In the genomic region with DNA sequence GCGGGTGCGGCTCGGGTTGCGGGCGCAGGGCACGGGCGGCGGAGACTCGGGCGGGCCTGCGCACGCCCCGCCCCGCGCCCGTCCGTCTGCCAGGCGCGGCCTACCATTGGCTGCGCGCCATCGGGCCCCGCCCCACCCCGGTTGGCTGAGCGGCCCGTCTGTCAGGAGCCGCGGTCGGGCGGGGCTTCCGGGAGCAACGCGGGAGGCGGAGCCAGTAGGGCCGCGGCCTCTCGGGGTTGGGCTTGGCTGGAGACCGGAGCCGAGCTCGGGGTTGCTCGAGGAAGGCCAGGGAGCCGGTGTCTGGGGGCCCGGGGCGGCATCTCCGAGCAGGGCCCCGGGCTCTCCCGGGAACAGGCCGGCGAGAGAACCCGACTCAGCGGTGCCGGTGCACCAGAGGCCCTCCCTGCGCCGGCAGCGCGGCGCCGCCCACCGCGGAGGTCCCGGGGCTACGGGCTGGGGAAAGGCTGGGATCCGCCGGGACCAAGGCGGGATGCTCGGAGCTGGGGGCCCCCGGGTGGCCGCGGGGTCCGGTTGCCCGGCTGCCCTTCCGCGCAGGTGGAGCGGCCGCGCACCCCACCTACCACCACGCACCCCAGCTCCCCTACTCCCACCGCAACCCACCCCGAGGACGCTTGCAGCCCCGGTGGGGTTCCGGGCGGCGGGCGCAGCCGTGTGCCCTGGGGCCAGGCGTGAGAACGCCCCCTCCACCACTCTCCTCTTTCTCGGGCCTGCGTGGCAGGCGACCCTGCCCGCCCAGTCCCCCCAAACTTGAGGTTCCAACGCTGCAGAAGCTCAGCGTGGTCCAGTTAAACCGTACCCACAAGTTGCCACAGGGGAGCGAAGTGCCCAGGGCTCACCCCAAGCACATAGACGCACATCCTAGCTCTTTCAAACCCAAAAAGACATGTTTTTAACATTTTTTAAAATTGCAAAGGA, we compare ENCODE assay signal across 8 cellular contexts. TPM values are rescaled to one million over a fixed set of nuclear protein-coding genes. Genes with fewer than 3 reads are reported as not detected.
DNase-seq lines count a peak whose midpoint lies in the region; ATAC-seq, FAIRE-seq and TF ChIP-seq lines count a peak whose summit lies in the region.

A gene (minus strand): TSS at position 58 of the 936 bp plus-strand sequence.

- peaks cover 26% of the 10 kb centered on the region for H3K4me1 ChIP-seq in astrocyte (ENCODE audit: insufficient read depth, low read length)

- peaks cover 3% of the 10 kb centered on the region for H3K36me3 ChIP-seq in astrocyte (ENCODE audit: insufficient read depth, low read length)

- H4K20me1 ChIP-seq in astrocyte (ENCODE audit: insufficient read depth, low read length), result peaks cover 34% of the 10 kb centered on the region

- peak within 1 kb of the TSS; percentile 90 for H3K4me3 Mint-ChIP-seq in astrocyte (ENCODE audit: unreplicated experiment)

- H2AFZ ChIP-seq in astrocyte (ENCODE audit: low read depth, low read length), result peak within 1 kb of the TSS; percentile 80

- H3K4me2 ChIP-seq in astrocyte (ENCODE audit: low read length), result peak within 1 kb of the TSS; percentile 95

- H3K27me3 Mint-ChIP-seq in astrocyte (ENCODE audit: low read depth, unreplicated experiment), result peaks cover 4% of the 10 kb centered on the region

- peak within 1 kb of the TSS; percentile 86 for H3K9ac ChIP-seq in astrocyte (ENCODE audit: low read length)

- FAIRE-seq in astrocyte (lab: Jason Lieb, UNC), result no peak

- peaks cover 4% of the 10 kb centered on the region for H3K4me1 Mint-ChIP-seq in astrocyte (ENCODE audit: low read depth, unreplicated experiment)

- peak; percentile 98 to 100 for DNase-seq in NCI-H1930 (lab: John Stamatoyannopoulos, UW)
- DNase-seq in T-helper 22 cell (ENCODE audit: low read depth), result peak; percentile 91
- DNase-seq in astrocyte (ENCODE audit: low read depth), result peak; percentile 78
- peak; percentile 100 for DNase-seq in hepatic stellate cell (ENCODE audit: low spot score)
- peak; percentile 95 for DNase-seq in retina

- H3K27ac ChIP-seq in astrocyte (ENCODE audit: low read depth, low read length), result peak within 1 kb of the TSS; percentile 12

- H3K4me3 ChIP-seq in astrocyte (ENCODE audit: insufficient read depth, low read depth, low read length), result peak within 1 kb of the TSS; percentile 78

- H3K9me3 Mint-ChIP-seq in astrocyte (ENCODE audit: unreplicated experiment), result no peaks in the 10 kb centered on the region

- H3K9me3 ChIP-seq in astrocyte (ENCODE audit: insufficient read depth, low read depth, low read length), result no peaks in the 10 kb centered on the region

- no peak for TF ChIP-seq CTCF in astrocyte (IDR thresholded peaks at IDR 0.05; ENCODE audit: insufficient read depth, low read depth, low read length)

- peak; percentile 41 for ATAC-seq in GM18499 (IDR thresholded peaks at IDR 0.05; ENCODE audit: insufficient read depth, unreplicated experiment)
- peak; percentile 58 for ATAC-seq in HG02943 (IDR thresholded peaks at IDR 0.05; ENCODE audit: low read depth, unreplicated experiment)
- no peak for ATAC-seq in GM18870 (IDR thresholded peaks at IDR 0.05; ENCODE audit: unreplicated experiment)

- peaks cover 20% of the 10 kb centered on the region for H3K79me2 ChIP-seq in astrocyte (ENCODE audit: insufficient read depth, low read length)

- peaks cover 2% of the 10 kb centered on the region for H3K36me3 Mint-ChIP-seq in astrocyte (ENCODE audit: low read depth, unreplicated experiment)

- H3K27me3 ChIP-seq in astrocyte (ENCODE audit: insufficient read depth, low read length), result no peaks in the 10 kb centered on the region

- peak within 1 kb of the TSS; percentile 85 for H3K27ac Mint-ChIP-seq in astrocyte (ENCODE audit: unreplicated experiment)

RNA-seq across cellular contexts. Expression of the gene that starts here (rescaled TPM):
- total RNA-seq in astrocyte, result 78.5 and 84.2 TPM in 2 replicates
